In the genomic region with DNA sequence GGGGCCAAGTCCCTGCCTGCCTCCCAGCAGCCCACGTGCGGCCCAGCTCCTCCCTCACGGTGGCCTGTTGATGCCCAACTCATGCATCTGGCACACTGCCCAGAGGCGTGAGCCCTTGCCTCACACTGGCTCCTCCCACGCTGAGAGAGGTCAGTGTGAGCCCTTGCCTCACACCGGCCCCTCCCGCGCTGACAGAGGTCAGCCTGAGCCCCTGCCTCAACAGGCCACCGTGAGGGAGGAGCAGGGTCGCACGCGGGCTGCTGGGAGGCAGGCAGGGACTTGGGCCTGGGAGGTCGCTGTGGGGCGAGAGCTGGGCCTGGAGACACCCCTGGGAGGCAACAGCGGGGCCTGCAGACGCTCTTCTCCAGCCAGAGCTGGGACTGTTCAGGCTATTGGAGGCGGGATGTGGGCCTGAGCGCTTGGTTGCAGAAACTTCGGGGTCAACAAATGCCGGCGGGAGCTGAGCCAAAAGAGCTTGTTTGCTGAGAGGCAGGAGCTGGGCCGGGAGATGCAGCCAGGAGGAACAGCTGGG, we compare ENCODE assay signal across 9 cellular contexts. TPM values are rescaled to one million over a fixed set of nuclear protein-coding genes. Genes with fewer than 3 reads are reported as not detected.
"Had no signal": no experiment of that assay in that cellular context is flagged by ENCODE, and none has a peak within 500 bp of the region (broad histone marks: within the 10 kb centered on the region; RNA-seq: fewer than 3 reads in every experiment).

No MANE protein-coding gene starts in this region.

RNA-seq across cellular contexts. Expression of gene WNT9A, which starts 25.2 kb away (rescaled TPM):
- total RNA-seq: activated CD4-positive, alpha-beta T cell treated with anti-CD3 and anti-CD28 coated beads, Interleukin-2, amount 10 ng/mL, durations not matched to agents 24 days and 14 days; activated CD8-positive, alpha-beta T cell treated with anti-CD3 and anti-CD28 coated beads for 36 hours; activated naive CD8-positive, alpha-beta T cell treated with anti-CD3 and anti-CD28 coated beads for 36 hours had no signal

RNA-seq across cellular contexts. Expression of gene WNT3A, which starts 33.9 kb away (rescaled TPM):
- total RNA-seq: activated CD4-positive, alpha-beta T cell treated with anti-CD3 and anti-CD28 coated beads, Interleukin-2, amount 10 ng/mL, durations not matched to agents 24 days and 14 days; activated CD8-positive, alpha-beta T cell treated with anti-CD3 and anti-CD28 coated beads for 36 hours; activated naive CD8-positive, alpha-beta T cell treated with anti-CD3 and anti-CD28 coated beads for 36 hours; activated T-helper 17 cell treated with anti-CD3 and anti-CD28 coated beads, Interleukin-2, amount 50 U/mL, for 72 hours; kidney; left ventricle myocardium inferior; mucosa of descending colon; pancreas; skeletal muscle tissue had no signal
